1 cellular context compared by ENCODE assay signal in genomic region chr19:21584532-21584931, GRCh38.
TF ChIP-seq lines count a peak whose summit lies in the region.

No MANE protein-coding gene starts in this region.

TF ChIP-seq in K562, 482 proteins besides CTCF, POLR2A, EP300 and RAD21 (continued from another document):
- TF ChIP-seq ZNF75A (CRISPR knock-in tag; IDR thresholded peaks at IDR 0.05) = no peak
- TF ChIP-seq, protein P1, sequence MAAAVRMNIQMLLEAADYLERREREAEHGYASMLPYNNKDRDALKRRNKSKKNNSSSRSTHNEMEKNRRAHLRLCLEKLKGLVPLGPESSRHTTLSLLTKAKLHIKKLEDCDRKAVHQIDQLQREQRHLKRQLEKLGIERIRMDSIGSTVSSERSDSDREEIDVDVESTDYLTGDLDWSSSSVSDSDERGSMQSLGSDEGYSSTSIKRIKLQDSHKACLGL (CRISPR knock-in tag; IDR thresholded peaks at IDR 0.05; ENCODE audit: borderline replicate concordance, poor library complexity, severe bottlenecking) = no peak
- no peak for TF ChIP-seq EZH2 (IDR thresholded peaks at IDR 0.05; ENCODE audit: borderline replicate concordance, low read depth, low read length)
- TF ChIP-seq ZNF140 (CRISPR knock-in tag; IDR thresholded peaks at IDR 0.05) = no peak
- TF ChIP-seq SOX6 (IDR thresholded peaks at IDR 0.05) = no peak
